In the genomic region with DNA sequence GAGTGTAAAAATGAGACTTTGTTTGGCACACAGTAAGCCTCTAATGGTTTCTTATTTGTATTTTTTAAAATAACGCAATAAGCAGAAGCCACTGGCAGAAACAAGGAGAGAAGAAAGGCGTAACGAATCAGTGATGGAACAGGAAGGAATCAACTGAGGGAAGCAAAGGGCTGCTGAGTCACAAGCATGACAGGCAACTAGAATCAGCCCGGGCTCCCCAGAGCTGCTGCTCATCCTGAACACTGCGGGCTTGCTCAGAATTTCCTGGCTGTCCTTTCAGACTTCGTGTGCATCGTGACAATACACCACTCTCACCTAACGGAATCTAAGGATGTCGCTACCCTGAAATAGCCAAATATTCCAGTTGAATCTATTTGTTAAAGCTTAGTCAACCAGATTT, we compare ENCODE assay signal across 10 cellular contexts. TPM values are rescaled to one million over a fixed set of nuclear protein-coding genes. Genes with fewer than 3 reads are reported as not detected.
DNase-seq lines count a peak whose midpoint lies in the region; ATAC-seq and TF ChIP-seq lines count a peak whose summit lies in the region.
"Had no signal": no experiment of that assay in that cellular context is flagged by ENCODE, and none has a peak within 500 bp of the region (broad histone marks: within the 10 kb centered on the region; RNA-seq: fewer than 3 reads in every experiment).

No MANE protein-coding gene starts in this region.

- peak overlapping the region; percentile 79 for H3K4me3 Mint-ChIP-seq in HFFc6
- no peak overlapping the region for H3K4me3 Mint-ChIP-seq in CD8-positive, alpha-beta T cell
- H3K4me3 Mint-ChIP-seq: brain; naive thymus-derived CD8-positive, alpha-beta T cell had no signal

- intact Hi-C loops in sigmoid colon (cut with DNase I), result no loop called here
- intact Hi-C loops in CD8-positive, alpha-beta T cell (cut with DNase I, micrococcal nuclease), result no loop called here

- peak overlapping the region; percentile 78 for H3K27ac Mint-ChIP-seq in HFFc6
- no peak overlapping the region for H3K27ac Mint-ChIP-seq in CD8-positive, alpha-beta T cell
- H3K27ac Mint-ChIP-seq: naive thymus-derived CD8-positive, alpha-beta T cell had no signal

- no peaks in the 10 kb centered on the region for H3K9me3 ChIP-seq in cardiac muscle cell (ENCODE audit: low read depth)
- no peaks in the 10 kb centered on the region for H3K9me3 ChIP-seq in sigmoid colon
- H3K9me3 ChIP-seq in CD8-positive, alpha-beta T cell (ENCODE audit: low read length), result no peaks in the 10 kb centered on the region

- peak; percentile 75 for DNase-seq in HFFc6
- DNase-seq in T1000 (lab: John Stamatoyannopoulos, UW), result peak; percentile 61
- peak; percentile 12 to 65 for DNase-seq in cardiac muscle cell (ENCODE audit: low read depth in 1 of 2, low spot score in 1 of 2)
- DNase-seq in sigmoid colon, result peak; percentile 88
- no peak for DNase-seq in CD8-positive, alpha-beta T cell
- no peak for DNase-seq in activated CD4-positive, CD25-positive, alpha-beta regulatory T cell (lab: John Stamatoyannopoulos, UW)
- DNase-seq: naive thymus-derived CD8-positive, alpha-beta T cell had no signal

- no peak for TF ChIP-seq EP300 in sigmoid colon (IDR thresholded peaks at IDR 0.05)

- H3K36me3 ChIP-seq in cardiac muscle cell (no peaks in the 10 kb centered on the region), sigmoid colon (no peaks in the 10 kb centered on the region)
- no peaks in the 10 kb centered on the region for H3K36me3 ChIP-seq in CD8-positive, alpha-beta T cell (ENCODE audit: insufficient read depth, low read length)

- H3K4me1 ChIP-seq in cardiac muscle cell (ENCODE audit: low read depth), result no peaks in the 10 kb centered on the region
- peaks cover 0 to 19% (median 10%) of the 10 kb centered on the region in 4 donors for H3K4me1 ChIP-seq in sigmoid colon
- no peaks in the 10 kb centered on the region for H3K4me1 ChIP-seq in CD8-positive, alpha-beta T cell (ENCODE audit: insufficient read depth, low read length)

- no peak for TF ChIP-seq POLR2A in sigmoid colon (IDR thresholded peaks at IDR 0.05)

- no peak for ATAC-seq in activated CD4-positive, CD25-positive, alpha-beta regulatory T cell treated with anti-CD3 and anti-CD28 coated beads, Interleukin-2, amount 50 U/mL, for 24 hours
- ATAC-seq in CD8-positive, alpha-beta T cell, result no peak
- ATAC-seq in GM19467 (IDR thresholded peaks at IDR 0.05; ENCODE audit: unreplicated experiment), result no peak
- ATAC-seq: naive thymus-derived CD8-positive, alpha-beta T cell had no signal

- H3K4me3 ChIP-seq in cardiac muscle cell (no peak overlapping the region), sigmoid colon (no peak overlapping the region)
- no peak overlapping the region for H3K4me3 ChIP-seq in CD8-positive, alpha-beta T cell (ENCODE audit: low read depth, low read length)

- TF ChIP-seq CTCF in HFFc6 (IDR thresholded peaks at IDR 0.05), result no peak
- TF ChIP-seq CTCF in cardiac muscle cell (IDR thresholded peaks at IDR 0.05; ENCODE audit: low read depth, low read length), result no peak
- no peak for TF ChIP-seq CTCF in sigmoid colon (IDR thresholded peaks at IDR 0.05)
- TF ChIP-seq CTCF in CD8-positive, alpha-beta T cell (IDR thresholded peaks at IDR 0.05), result no peak

- CTCF ChIA-PET in CD8-positive, alpha-beta T cell (lab: Charles Lee), result interaction anchor here (0.9 kb wide), 1 partner anchor 16 kb away, joined by 3 read pairs; no protein-coding TSS in a partner anchor

- WGBS in sigmoid colon, 2 donors, result 71 to 79% methylated on average over 9 of the region's 9 CpGs

- no peaks in the 10 kb centered on the region for H3K36me3 Mint-ChIP-seq in HFFc6 (ENCODE audit: low read depth)
- H3K36me3 Mint-ChIP-seq in CD8-positive, alpha-beta T cell, result no peaks in the 10 kb centered on the region
- H3K36me3 Mint-ChIP-seq: brain; naive thymus-derived CD8-positive, alpha-beta T cell had no signal

- H3K27me3 ChIP-seq in cardiac muscle cell (no peaks in the 10 kb centered on the region), sigmoid colon (no peaks in the 10 kb centered on the region)
- peaks cover 3% of the 10 kb centered on the region for H3K27me3 ChIP-seq in CD8-positive, alpha-beta T cell (ENCODE audit: insufficient read depth, low read length)

- POLR2A ChIA-PET in CD8-positive, alpha-beta T cell (lab: Charles Lee), result no interaction called here

- H3K9me3 Mint-ChIP-seq in HFFc6, result no peaks in the 10 kb centered on the region
- no peaks in the 10 kb centered on the region for H3K9me3 Mint-ChIP-seq in CD8-positive, alpha-beta T cell
- H3K9me3 Mint-ChIP-seq: brain; naive thymus-derived CD8-positive, alpha-beta T cell had no signal

- no peaks in the 10 kb centered on the region for H3K27me3 Mint-ChIP-seq in HFFc6 (ENCODE audit: insufficient read depth)
- H3K27me3 Mint-ChIP-seq in CD8-positive, alpha-beta T cell (ENCODE audit: low read depth), result peaks cover 22% of the 10 kb centered on the region
- H3K27me3 Mint-ChIP-seq: brain had no signal

- no peak overlapping the region for H3K27ac ChIP-seq in cardiac muscle cell
- peak overlapping the region in 3 of 4 donors; percentile 11 to 51 (median 33) for H3K27ac ChIP-seq in sigmoid colon
- no peak overlapping the region for H3K27ac ChIP-seq in CD8-positive, alpha-beta T cell (ENCODE audit: low read depth, low read length)

- peaks cover 10% of the 10 kb centered on the region for H3K4me1 Mint-ChIP-seq in HFFc6 (ENCODE audit: low read depth)
- H3K4me1 Mint-ChIP-seq in CD8-positive, alpha-beta T cell (ENCODE audit: low read depth), result no peaks in the 10 kb centered on the region
- H3K4me1 Mint-ChIP-seq: brain; naive thymus-derived CD8-positive, alpha-beta T cell had no signal

RNA-seq across cellular contexts. Expression of a gene that starts 20.7 kb away (rescaled TPM):
- total RNA-seq in HFFc6 (2021; fragmentation: NEBNext Ultra II Directional; extraction: Animal tissue kit (Norgen Biotek cat#: 25700)), result 1 to 10 TPM; 4.4 to 7.6 (median 5.9) TPM
- total RNA-seq in cardiac muscle cell (11.5 and 15.6 TPM in 2 replicates), sigmoid colon (100 to 1,000 TPM; 366 to 667 (median 434) TPM)
- polyA plus RNA-seq in cardiac muscle cell (28.2 and 32.3 TPM in 2 replicates), sigmoid colon (100 to 1,000 TPM in 1 of 3 donors, 10 to 100 TPM in 2; 22.4 to 118 (median 49.2) TPM)
- 100 to 1,000 TPM; 221 to 234 TPM for total RNA-seq in CD8-positive, alpha-beta T cell

Comparison
In these comparisons a context has a peak if more than half of its experiments do, and no peak if none do; other contexts are left out.
1. DNase-seq: peak in HFFc6 (single experiment), T1000 (single experiment), cardiac muscle cell (2 of 2) and sigmoid colon (single experiment); none in CD8-positive, alpha-beta T cell (0 of 7) and activated CD4-positive, CD25-positive, alpha-beta regulatory T cell (0 of 4).
2. H3K27ac ChIP-seq: peak in sigmoid colon (3 of 4); none in cardiac muscle cell (single experiment) and CD8-positive, alpha-beta T cell (single experiment).
3. RNA of a gene that starts 20.7 kb away (total RNA-seq): 366 to 667 TPM in sigmoid colon and 221 to 234 TPM in CD8-positive, alpha-beta T cell; 11.5 to 15.6 TPM in cardiac muscle cell and 4.4 to 7.6 TPM in HFFc6; every median in the first group is over 10 times any median in the second.